ENCODE assay signal across 14 cellular contexts in genomic region chr3:194272861-194273266, GRCh38.
DNase-seq lines count a peak whose midpoint lies in the region; TF ChIP-seq lines count a peak whose summit lies in the region.
"Had no signal": no experiment of that assay in that cellular context is flagged by ENCODE, and none has a peak within 500 bp of the region (broad histone marks: within the 10 kb centered on the region; RNA-seq: fewer than 3 reads in every experiment).

No MANE protein-coding gene starts in this region.

- intact Hi-C loops in stomach (cut with DNase I; ENCODE audit: low total_unique reads) = no loop called here

- POLR2A ChIA-PET in RWPE1 (lab: Yijun Ruan, JAX; ENCODE audit: low non-redundant PET) = no interaction called here
- POLR2A ChIA-PET in HEK293T (lab: Yijun Ruan, JAX) = no interaction called here

- H3K9me3 ChIP-seq in hepatocyte (ENCODE audit: low read depth) (no peaks in the 10 kb centered on the region), stomach (no peaks in the 10 kb centered on the region)
- H3K9me3 ChIP-seq: thyroid gland had no signal

- no peaks in the 10 kb centered on the region for H3K79me2 ChIP-seq in hepatocyte

- CTCF ChIA-PET in RWPE1 (lab: Yijun Ruan, JAX) = no interaction called here
- CTCF ChIA-PET in HEK293T (lab: Yijun Ruan, JAX) = interaction anchor here (1.3 kb wide), 1 partner anchor 26 kb away, joined by 3 read pairs; no protein-coding TSS in a partner anchor

- TF ChIP-seq EP300 in stomach (IDR thresholded peaks at IDR 0.05) = no peak

- no peaks in the 10 kb centered on the region for H3K9me2 ChIP-seq in hepatocyte (replicated peaks; ENCODE audit: insufficient read depth)

- H3K4me1 ChIP-seq in hepatocyte (ENCODE audit: insufficient read depth) (peaks cover 51% of the 10 kb centered on the region), stomach (peaks cover 31 to 65% (median 52%) of the 10 kb centered on the region in 4 donors)

- no peak overlapping the region for H3K4me2 ChIP-seq in hepatocyte
- H3K4me2 ChIP-seq: KMS-11 had no signal

- 61% methylated on average over 15 of the region's 15 CpGs for WGBS in hepatocyte (ENCODE audit: low lambda C conversion rate, missing lambda C conversion rate)
- 77 to 89% (median 87%) methylated on average over 12 to 15 of the region's 15 CpGs for WGBS in stomach, 5 donors

- no peak overlapping the region for H3K4me3 ChIP-seq in hepatocyte
- H3K4me3 ChIP-seq in stomach = no peak overlapping the region
- H3K4me3 ChIP-seq: skin epidermis, thyroid gland had no signal

- H3K36me3 ChIP-seq in hepatocyte (replicated peaks; ENCODE audit: insufficient read depth, low read depth) = no peaks in the 10 kb centered on the region
- no peaks in the 10 kb centered on the region for H3K36me3 ChIP-seq in stomach
- H3K36me3 ChIP-seq: thyroid gland had no signal

- H4K20me1 ChIP-seq in hepatocyte (ENCODE audit: insufficient read depth, poor library complexity, severe bottlenecking) = no peaks in the 10 kb centered on the region

- no peak overlapping the region for H2AFZ ChIP-seq in hepatocyte

- TF ChIP-seq CTCF in RWPE1 (conservative IDR thresholded peaks at IDR 0.05; ENCODE audit: low read depth) (no peak), hepatocyte (IDR thresholded peaks at IDR 0.05; ENCODE audit: poor library complexity) (no peak), stomach (IDR thresholded peaks at IDR 0.05) (no peak)

- H3K27ac ChIP-seq in RWPE1 = peak overlapping the region; percentile 78; the same call in 1 of the 2 replicates
- H3K27ac ChIP-seq in hepatocyte = peak overlapping the region; percentile 76
- peak overlapping the region in 4 of 5 donors; percentile 68 to 85 (median 78) for H3K27ac ChIP-seq in stomach
- H3K27ac ChIP-seq: 22Rv1, KMS-11 had no signal

- no peak for TF ChIP-seq POLR2A in stomach (IDR thresholded peaks at IDR 0.05)

- DNase-seq in NCI-H1105 treated with DMSO at 0.1 percent for 48 hours (lab: John Stamatoyannopoulos, UW) (peak; percentile 8), NCI-H1105 (lab: John Stamatoyannopoulos, UW) (no peak), RWPE1 (ENCODE audit: low spot score) (no peak), hepatocyte (ENCODE audit: low spot score) (peak; percentile 55), stomach (no peak), NCI-H146 (lab: John Stamatoyannopoulos, UW) (no peak), HEK293T (ENCODE audit: extremely low spot score) (no peak), occipital lobe (lab: John Stamatoyannopoulos, UW) (no peak)
- DNase-seq: activated CD8-positive, alpha-beta T cell treated with anti-CD3 and anti-CD28 coated beads for 36 hours; NCI-H2171 had no signal

- no peaks in the 10 kb centered on the region for H3K27me3 ChIP-seq in hepatocyte
- no peaks in the 10 kb centered on the region for H3K27me3 ChIP-seq in stomach
- H3K27me3 ChIP-seq: thyroid gland had no signal

TF ChIP-seq in HEK293T, 16 proteins besides CTCF, POLR2A, EP300 and RAD21:
- TF ChIP-seq LEF1 (IDR thresholded peaks at IDR 0.05; ENCODE audit: borderline replicate concordance) (no peak), L3MBTL2 (conservative IDR thresholded peaks at IDR 0.05) (no peak), ELF4 (IDR thresholded peaks at IDR 0.05) (no peak), SUZ12 (IDR thresholded peaks at IDR 0.05) (no peak), ARNT (IDR thresholded peaks at IDR 0.05) (no peak)

Comparison
In these comparisons a context has a peak if more than half of its experiments do, and no peak if none do; other contexts are left out.
1. DNase-seq: peak in NCI-H1105 treated with DMSO at 0.1 percent for 48 hours (single experiment) and hepatocyte (single experiment); none in NCI-H1105 (single experiment), RWPE1 (single experiment), stomach (single experiment), NCI-H146 (single experiment), HEK293T (single experiment) and occipital lobe (single experiment).
2. Peak in every context shown above with its lines, with median percentiles within 50 percentile points of each other: H3K27ac ChIP-seq.